ENCODE assay signal across 2 cellular contexts in genomic region chr2:78065366-78065765, GRCh38.
TF ChIP-seq lines count a peak whose summit lies in the region.

No MANE protein-coding gene starts in this region.

TF ChIP-seq in SK-N-SH, 30 proteins besides CTCF, POLR2A, EP300 and RAD21 (continued from another document):
- no peak for TF ChIP-seq REST (IDR thresholded peaks at IDR 0.05; ENCODE audit: low read depth, low read length)
- no peak for TF ChIP-seq IRF3 (IDR thresholded peaks at IDR 0.05; ENCODE audit: low read depth, low read length)
- no peak for TF ChIP-seq USF2 (IDR thresholded peaks at IDR 0.05; ENCODE audit: borderline replicate concordance, low read depth, low read length)
- no peak for TF ChIP-seq GATA2 (CRISPR knock-in tag; IDR thresholded peaks at IDR 0.05)
- TF ChIP-seq NRF1 (IDR thresholded peaks at IDR 0.05; ENCODE audit: low read depth, low read length): no peak
- no peak for TF ChIP-seq PBX3 (IDR thresholded peaks at IDR 0.05)
- no peak for TF ChIP-seq TAF1 (IDR thresholded peaks at IDR 0.05; ENCODE audit: borderline replicate concordance, low read depth, low read length)
- no peak for TF ChIP-seq SIN3A (IDR thresholded peaks at IDR 0.05; ENCODE audit: borderline replicate concordance, low read depth, low read length)
- TF ChIP-seq EZH2phosphoT487 (IDR thresholded peaks at IDR 0.05; ENCODE audit: borderline replicate concordance, low read depth): no peak
- no peak for TF ChIP-seq ELF1 (IDR thresholded peaks at IDR 0.05)
- no peak for TF ChIP-seq MAX (IDR thresholded peaks at IDR 0.05; ENCODE audit: low read depth)
- TF ChIP-seq FOXJ3 (CRISPR knock-in tag; IDR thresholded peaks at IDR 0.05): no peak
- no peak for TF ChIP-seq NFIC (IDR thresholded peaks at IDR 0.05; ENCODE audit: borderline replicate concordance)
- TF ChIP-seq RFX5 (IDR thresholded peaks at IDR 0.05; ENCODE audit: low read length): no peak

TF ChIP-seq in SK-N-SH treated with all-trans-retinoic acid at 6 μM for 48 hours, 23 proteins besides CTCF, POLR2A, EP300 and RAD21 (continued from another document):
- TF ChIP-seq ZC3H10 (CRISPR knock-in tag; IDR thresholded peaks at IDR 0.05) (no peak), RARB (CRISPR knock-in tag; IDR thresholded peaks at IDR 0.05) (no peak), ZFP30 (CRISPR knock-in tag; IDR thresholded peaks at IDR 0.05) (no peak), TSHZ2 (CRISPR knock-in tag; IDR thresholded peaks at IDR 0.05) (no peak)
